8 cellular contexts compared by ENCODE assay signal in genomic region chr17:64491034-64491860, GRCh38. TPM values are rescaled to one million over a fixed set of nuclear protein-coding genes. Genes with fewer than 3 reads are reported as not detected.
DNase-seq lines count a peak whose midpoint lies in the region; ATAC-seq, FAIRE-seq and TF ChIP-seq lines count a peak whose summit lies in the region.

No MANE protein-coding gene starts in this region.

- no peak overlapping the region for H3K56ac ChIP-seq in mesendoderm (ENCODE audit: low read length)

- no peaks in the 10 kb centered on the region for H3K27me3 ChIP-seq in SU-DHL-6 (ENCODE audit: low read length)
- H3K27me3 ChIP-seq in GM12878 (replicated peaks in 1 of 2; ENCODE audit: control insufficient read depth in 2 of 2, insufficient read depth in 2 of 2, low read length in 1 of 2) = no peaks in the 10 kb centered on the region
- no peaks in the 10 kb centered on the region for H3K27me3 ChIP-seq in mesendoderm (ENCODE audit: insufficient read depth, low read length, poor library complexity)

- H3K4me3 Mint-ChIP-seq in T-helper 2 cell treated with Interferon-gamma antibody and Interleukin-4, amounts not matched to agents 5 μg/mL and 100 μg/mL, for 36 hours = no peak overlapping the region

- H3K36me3 Mint-ChIP-seq in T-helper 2 cell treated with Interferon-gamma antibody and Interleukin-4, amounts not matched to agents 5 μg/mL and 100 μg/mL, for 36 hours (ENCODE audit: low read depth) = peaks cover 45% of the 10 kb centered on the region

- H3K27me3 Mint-ChIP-seq in T-helper 2 cell treated with Interferon-gamma antibody and Interleukin-4, amounts not matched to agents 5 μg/mL and 100 μg/mL, for 36 hours (ENCODE audit: low read depth) = no peaks in the 10 kb centered on the region

- H3K4me3 ChIP-seq in SU-DHL-6 (ENCODE audit: insufficient read depth, low read length, poor library complexity, severe bottlenecking) (no peak overlapping the region), GM12878 (no peak overlapping the region), mesendoderm (ENCODE audit: low read length) (no peak overlapping the region)

- in situ Hi-C loops in GM12878 (cut with MboI) = loop anchor here (5.0 kb wide), 2 partner anchors 69 to 169 kb away; no protein-coding TSS in a partner anchor

- ATAC-seq in GM12878 = peak; percentile 85

- no peaks in the 10 kb centered on the region; the same call in 1 of the 2 replicates for H3K4me1 ChIP-seq in GM12878 (ENCODE audit: control insufficient read depth, insufficient read depth, low read length)
- H3K4me1 ChIP-seq in mesendoderm (ENCODE audit: control insufficient read depth, low read depth, low read length) = no peaks in the 10 kb centered on the region

- FAIRE-seq in GM12878 (lab: Jason Lieb, UNC) = no peak

- H3K9ac ChIP-seq in SU-DHL-6 (ENCODE audit: low read length) (no peak overlapping the region), GM12878 (ENCODE audit: control insufficient read depth, insufficient read depth, low read length) (no peak overlapping the region), mesendoderm (ENCODE audit: low read length) (no peak overlapping the region)

- TF ChIP-seq CTCF in SU-DHL-6 (IDR thresholded peaks at IDR 0.05; ENCODE audit: insufficient read depth, low read length, poor library complexity, severe bottlenecking) (peak; percentile 46), GM12878 (IDR thresholded peaks at IDR 0.05 in 2 of 3, conservative IDR thresholded peaks at IDR 0.05 in 1 of 3; ENCODE audit: control insufficient read depth in 2 of 3, extremely low read depth in 1 of 3, insufficient read depth in 1 of 3, low read depth in 3 of 3, low read length in 3 of 3) (peak; percentile 44 to 69 (median 68))

- SMC1A ChIA-PET in GM12878 (lab: Charles Lee; ENCODE audit: uncharacterized antibody, unreplicated experiment) = interaction anchor here (0.8 to 4.6 kb wide), 17 partner anchors 9 to 221 kb away, joined by 3 to 121 read pairs (median 4); partner anchors contain the start of gene CEP95

- POLR2A ChIA-PET in GM12878 (lab: Charles Lee) = interaction anchor here (0.7 to 1.6 kb wide), 5 partner anchors 9 to 72 kb away, joined by 3 to 7 read pairs (median 3); partner anchors contain the start of genes CEP95 and DDX5

- no peak overlapping the region for H3K23ac ChIP-seq in mesendoderm (ENCODE audit: low read length)

- H3K27ac Mint-ChIP-seq in T-helper 2 cell treated with Interferon-gamma antibody and Interleukin-4, amounts not matched to agents 5 μg/mL and 100 μg/mL, for 36 hours = no peak overlapping the region

- H3K18ac ChIP-seq in mesendoderm (ENCODE audit: low read length) = no peak overlapping the region

- H3F3A ChIP-seq in SU-DHL-6 (ENCODE audit: insufficient read depth) = peaks cover 27% of the 10 kb centered on the region

- no peaks in the 10 kb centered on the region for H3K9me3 Mint-ChIP-seq in T-helper 2 cell treated with Interferon-gamma antibody and Interleukin-4, amounts not matched to agents 5 μg/mL and 100 μg/mL, for 36 hours

- 81% methylated on average over 13 of the region's 13 CpGs for WGBS in GM12878 (ENCODE audit: insufficient coverage, insufficient replicate concordance, low lambda C conversion rate, missing lambda C conversion rate)
- WGBS in mesendoderm (ENCODE audit: extremely low coverage, insufficient coverage, low lambda C conversion rate) = 100% methylated on average over 2 of the region's 13 CpGs

- no peak overlapping the region for H2AK5ac ChIP-seq in mesendoderm (ENCODE audit: low read length)

- H3K36me3 ChIP-seq in SU-DHL-6 (ENCODE audit: low read length) (peaks cover 37% of the 10 kb centered on the region), GM12878 (ENCODE audit: control insufficient read depth in 2 of 2, insufficient read depth in 2 of 2, low read length in 1 of 2) (peaks cover 0 to 15% of the 10 kb centered on the region in 2 experiments; a peak in 3 of 4 replicates), mesendoderm (ENCODE audit: control insufficient read depth, insufficient read depth, low read length) (peaks cover 2% of the 10 kb centered on the region)

- TF ChIP-seq POLR2A in GM12878 (IDR thresholded peaks at IDR 0.05; ENCODE audit: low read depth, low read length) = no peak

- H3K27ac ChIP-seq in SU-DHL-6 (ENCODE audit: low read depth, low read length) = no peak overlapping the region
- no peak overlapping the region for H3K27ac ChIP-seq in GM12878 (ENCODE audit: control insufficient read depth, insufficient read depth)
- H3K27ac ChIP-seq in mesendoderm (ENCODE audit: low read depth, low read length) = no peak overlapping the region

- peaks cover 23% of the 10 kb centered on the region for H3K4me1 Mint-ChIP-seq in T-helper 2 cell treated with Interferon-gamma antibody and Interleukin-4, amounts not matched to agents 5 μg/mL and 100 μg/mL, for 36 hours (ENCODE audit: low read depth)

- no peak overlapping the region for H3K4ac ChIP-seq in mesendoderm (ENCODE audit: low read depth, low read length)

- H4K20me1 ChIP-seq in SU-DHL-6 (ENCODE audit: low read depth, low read length) (no peaks in the 10 kb centered on the region), GM12878 (ENCODE audit: control insufficient read depth, insufficient read depth) (no peaks in the 10 kb centered on the region)

- no peak overlapping the region for H4K8ac ChIP-seq in mesendoderm (ENCODE audit: low read depth, low read length)

- H3K79me2 ChIP-seq in SU-DHL-6 (ENCODE audit: insufficient read depth, low read length) (peaks cover 30% of the 10 kb centered on the region), GM12878 (ENCODE audit: control insufficient read depth, insufficient read depth, low read length) (peaks cover 25% of the 10 kb centered on the region), mesendoderm (ENCODE audit: control insufficient read depth, insufficient read depth, low read length) (peaks cover 9% of the 10 kb centered on the region)

- H2AFZ ChIP-seq in SU-DHL-6 (ENCODE audit: low read depth, low read length, severe bottlenecking) (no peak overlapping the region), GM12878 (ENCODE audit: control insufficient read depth, low read depth, low read length) (no peak overlapping the region)

- no peak overlapping the region for H2BK120ac ChIP-seq in mesendoderm (ENCODE audit: low read depth, low read length)

- TF ChIP-seq RAD21 in GM12878 (IDR thresholded peaks at IDR 0.05; ENCODE audit: insufficient read depth, low read depth, low read length) = peak; percentile 66

- RAD21 ChIA-PET in GM12878 (lab: Charles Lee; ENCODE audit: unreplicated experiment) = interaction anchor here (0.6 to 9.9 kb wide), 6 partner anchors 16 to 201 kb away, joined by 3 to 174 read pairs (median 4); no protein-coding TSS in a partner anchor

- CTCF ChIA-PET in GM12878 (lab: Yijun Ruan, JAX) = interaction anchor here (0.6 to 17.7 kb wide), 32 partner anchors 10 to 246 kb away, joined by 3 to 350 read pairs (median 3); partner anchors contain the start of genes CEP95 and DDX5

- H3K79me1 ChIP-seq in mesendoderm (ENCODE audit: low read length) = no peaks in the 10 kb centered on the region

- no TSS peak for BruUV-seq in GM12878 (replicated peaks; lab: Mats Ljungman, UMichigan)

- H2BK5ac ChIP-seq in mesendoderm (ENCODE audit: low read length) = no peak overlapping the region

- no peak overlapping the region for H4K5ac ChIP-seq in mesendoderm (ENCODE audit: low read length)

- no peak for TF ChIP-seq EP300 in GM12878 (IDR thresholded peaks at IDR 0.05; ENCODE audit: borderline replicate concordance in 1 of 2, control insufficient read depth in 1 of 2, low read depth in 2 of 2, low read length in 2 of 2)

- peak in 3 of 5 experiments; percentile 9 to 76 (median 33) for DNase-seq in T-helper 2 cell
- no peak for DNase-seq in T-helper 2 cell treated with Interferon-gamma antibody and Interleukin-4, amounts not matched to agents 5 μg/mL and 100 μg/mL, for 36 hours (ENCODE audit: low spot score)
- DNase-seq in GM12878 (ENCODE audit: low read depth, low spot score) = no peak
- DNase-seq in mesendoderm = peak; percentile 42
- no peak for DNase-seq in SHP77 treated with DMSO at 0.1 percent for 48 hours (lab: John Stamatoyannopoulos, UW)
- DNase-seq in NCI-H524 treated with DMSO at 0.1 percent for 48 hours (lab: John Stamatoyannopoulos, UW) = no peak
- DNase-seq in NCI-H2171 (lab: John Stamatoyannopoulos, UW) = no peak

- H3K9me2 ChIP-seq in SU-DHL-6 (replicated peaks; ENCODE audit: insufficient read depth, low read length) = no peaks in the 10 kb centered on the region

- no peak overlapping the region for H2BK15ac ChIP-seq in mesendoderm (replicated peaks; ENCODE audit: low read depth)

- H3K4me2 ChIP-seq in SU-DHL-6 (ENCODE audit: low read depth, low read length, poor library complexity, severe bottlenecking) (no peak overlapping the region), GM12878 (ENCODE audit: control insufficient read depth, insufficient read depth) (no peak overlapping the region), mesendoderm (ENCODE audit: low read length) (no peak overlapping the region)

- intact Hi-C loops in GM12878 (cut with micrococcal nuclease; ENCODE audit: unreplicated experiment) = loop anchor here (1.0 to 5.0 kb wide), 3 partner anchors 71 to 184 kb away; no protein-coding TSS in a partner anchor

- H3K9me3 ChIP-seq in SU-DHL-6 (ENCODE audit: insufficient read depth, low read length) (no peaks in the 10 kb centered on the region), GM12878 (replicated peaks; ENCODE audit: control insufficient read depth, insufficient read depth, low read length) (no peaks in the 10 kb centered on the region)

RNA-seq across cellular contexts. Expression of gene POLG2, which starts 5.6 kb away (rescaled TPM):
- 67.1 and 73.4 TPM in 2 replicates for total RNA-seq in GM12878 (2013; cell fraction: nucleolus; rRNA removed)
- total RNA-seq in GM12878 (2014; rRNA removed) (17.1 and 18.0 TPM in 2 replicates), GM12878 (2014; rRNA removed; fragmentation: Illumina TruSeq; extraction: Trizol) (22.0 and 22.8 TPM in 2 replicates), GM12878 (2021) (20.6 and 27.3 TPM in 2 replicates)
- polyA plus RNA-seq in GM12878 (2011; ENCODE audit: low read depth) = 11.2 TPM
- polyA plus RNA-seq in GM12878 (2011; rRNA removed) (24.8 and 32.9 TPM in 2 replicates), GM12878 (2014; fragmentation: Illumina TruSeq; extraction: Trizol) (22.4 and 24.9 TPM in 2 replicates), GM12878 (2014; fragmentation: Nextera tagmentation; extraction: Ambion mirVana) (10 to 100 TPM; 10.2 to 13.5 TPM), GM12878 (2014; rRNA removed) (22.3 and 27.7 TPM in 2 replicates), GM12878 (2016; fragmentation: Nextera tagmentation; extraction: Ambion mirVana) (10 to 100 TPM; 22.1 to 26.7 TPM)
- polyA plus RNA-seq in GM12878 (2011; cell fraction: cytosol; rRNA removed) = 10.6 and 12.0 TPM in 2 replicates
- polyA plus RNA-seq in GM12878 (2011; cell fraction: nucleus; rRNA removed) = 28.2 and 31.3 TPM in 2 replicates
- 17.8 and 18.2 TPM in 2 replicates for polyA plus RNA-seq in GM12878 (2012)
- polyA minus RNA-seq in GM12878 (2011; rRNA and poly(A)+ RNA removed) = 10.4 and 12.3 TPM in 2 replicates
- 4.7 and 9.5 TPM in 2 replicates for polyA minus RNA-seq in GM12878 (2011; cell fraction: cytosol; rRNA and poly(A)+ RNA removed)
- polyA minus RNA-seq in GM12878 (2011; cell fraction: nucleus; rRNA and poly(A)+ RNA removed) = 19.0 and 23.3 TPM in 2 replicates
- 14.5 TPM for polyA plus RNA-seq in mesendoderm (2013, experiment 1 of 2)
- polyA plus RNA-seq in mesendoderm (2013, experiment 2 of 2) = 14.9 TPM

RNA-seq across cellular contexts. Expression of gene DDX5, which starts 14.8 kb away (rescaled TPM):
- 814 and 838 TPM in 2 replicates for total RNA-seq in GM12878 (2013; cell fraction: nucleolus; rRNA removed)
- total RNA-seq in GM12878 (2014; rRNA removed) = 257 and 299 TPM in 2 replicates
- total RNA-seq in GM12878 (2014; rRNA removed; fragmentation: Illumina TruSeq; extraction: Trizol) = 482 and 485 TPM in 2 replicates
- 713 and 715 TPM in 2 replicates for total RNA-seq in GM12878 (2021)
- polyA plus RNA-seq in GM12878 (2011; ENCODE audit: low read depth) = 329 TPM
- polyA plus RNA-seq in GM12878 (2011; rRNA removed) = 766 and 1,007 TPM in 2 replicates
- polyA plus RNA-seq in GM12878 (2011; cell fraction: cytosol; rRNA removed) = 509 and 785 TPM in 2 replicates
- polyA plus RNA-seq in GM12878 (2011; cell fraction: nucleus; rRNA removed) = 2,281 and 3,127 TPM in 2 replicates
- 326 and 388 TPM in 2 replicates for polyA plus RNA-seq in GM12878 (2012)
- polyA plus RNA-seq in GM12878 (2014; fragmentation: Illumina TruSeq; extraction: Trizol) = 689 and 910 TPM in 2 replicates
- 100 to 1,000 TPM; 530 to 888 TPM for polyA plus RNA-seq in GM12878 (2014; fragmentation: Nextera tagmentation; extraction: Ambion mirVana)
- polyA plus RNA-seq in GM12878 (2014; rRNA removed) = 1,062 and 1,423 TPM in 2 replicates
- 100 to 1,000 TPM; 723 to 740 TPM for polyA plus RNA-seq in GM12878 (2016; fragmentation: Nextera tagmentation; extraction: Ambion mirVana)
- polyA minus RNA-seq in GM12878 (2011; rRNA and poly(A)+ RNA removed) = 294 and 317 TPM in 2 replicates
- 228 and 246 TPM in 2 replicates for polyA minus RNA-seq in GM12878 (2011; cell fraction: cytosol; rRNA and poly(A)+ RNA removed)
- 742 and 1,263 TPM in 2 replicates for polyA minus RNA-seq in GM12878 (2011; cell fraction: nucleus; rRNA and poly(A)+ RNA removed)
- 740 TPM for polyA plus RNA-seq in mesendoderm (2013, experiment 1 of 2)
- polyA plus RNA-seq in mesendoderm (2013, experiment 2 of 2) = 740 TPM

RNA-seq across cellular contexts. Expression of gene CEP95, which starts 15.5 kb away (rescaled TPM):
- 185 and 189 TPM in 2 replicates for total RNA-seq in GM12878 (2013; cell fraction: nucleolus; rRNA removed)
- 28.4 and 31.3 TPM in 2 replicates for total RNA-seq in GM12878 (2014; rRNA removed)
- total RNA-seq in GM12878 (2014; rRNA removed; fragmentation: Illumina TruSeq; extraction: Trizol) = 35.1 and 36.6 TPM in 2 replicates
- total RNA-seq in GM12878 (2021) = 25.0 and 27.8 TPM in 2 replicates
- 30.9 TPM for polyA plus RNA-seq in GM12878 (2011; ENCODE audit: low read depth)
- polyA plus RNA-seq in GM12878 (2011; rRNA removed) = 54.9 and 76.9 TPM in 2 replicates
- polyA plus RNA-seq in GM12878 (2011; cell fraction: cytosol; rRNA removed) = 14.0 and 14.4 TPM in 2 replicates
- polyA plus RNA-seq in GM12878 (2011; cell fraction: nucleus; rRNA removed) = 89.8 and 130 TPM in 2 replicates
- 37.3 and 43.4 TPM in 2 replicates for polyA plus RNA-seq in GM12878 (2012)
- 37.2 and 41.8 TPM in 2 replicates for polyA plus RNA-seq in GM12878 (2014; fragmentation: Illumina TruSeq; extraction: Trizol)
- 10 to 100 TPM; 17.7 to 22.6 TPM for polyA plus RNA-seq in GM12878 (2014; fragmentation: Nextera tagmentation; extraction: Ambion mirVana)
- polyA plus RNA-seq in GM12878 (2014; rRNA removed) = 32.9 and 36.6 TPM in 2 replicates
- polyA plus RNA-seq in GM12878 (2016; fragmentation: Nextera tagmentation; extraction: Ambion mirVana) = 10 to 100 TPM; 24.7 to 25.5 TPM
- 29.8 and 30.0 TPM in 2 replicates for polyA minus RNA-seq in GM12878 (2011; rRNA and poly(A)+ RNA removed)
- polyA minus RNA-seq in GM12878 (2011; cell fraction: cytosol; rRNA and poly(A)+ RNA removed) = 10.2 and 22.7 TPM in 2 replicates
- 38.3 and 61.3 TPM in 2 replicates for polyA minus RNA-seq in GM12878 (2011; cell fraction: nucleus; rRNA and poly(A)+ RNA removed)
- polyA plus RNA-seq in mesendoderm (2013, experiment 1 of 2) = 47.9 TPM
- polyA plus RNA-seq in mesendoderm (2013, experiment 2 of 2) = 47.5 TPM

RNA-seq across cellular contexts. Expression of gene MILR1, which starts 42.3 kb away (rescaled TPM):
- total RNA-seq in GM12878 (2013; cell fraction: nucleolus; rRNA removed) = 8.4 and 8.8 TPM in 2 replicates
- total RNA-seq in GM12878 (2014; rRNA removed) (15.4 and 17.8 TPM in 2 replicates), GM12878 (2014; rRNA removed; fragmentation: Illumina TruSeq; extraction: Trizol) (24.0 and 24.6 TPM in 2 replicates), GM12878 (2021) (13.2 and 16.7 TPM in 2 replicates)
- 3.6 TPM for polyA plus RNA-seq in GM12878 (2011; ENCODE audit: low read depth)
- polyA plus RNA-seq in GM12878 (2011; rRNA removed) (2.0 and 2.4 TPM in 2 replicates), GM12878 (2014; fragmentation: Illumina TruSeq; extraction: Trizol) (47.2 and 54.1 TPM in 2 replicates), GM12878 (2014; fragmentation: Nextera tagmentation; extraction: Ambion mirVana) (10 to 100 TPM; 16.2 to 25.0 TPM), GM12878 (2014; rRNA removed) (16.4 and 19.2 TPM in 2 replicates), GM12878 (2016; fragmentation: Nextera tagmentation; extraction: Ambion mirVana) (1 to 10 TPM; 2.8 to 4.3 TPM)
- 2.1 and 3.8 TPM in 2 replicates for polyA plus RNA-seq in GM12878 (2011; cell fraction: cytosol; rRNA removed)
- polyA plus RNA-seq in GM12878 (2011; cell fraction: nucleus; rRNA removed) = 0.94 and 3.6 TPM in 2 replicates
- polyA plus RNA-seq in GM12878 (2012) = 3.4 and 5.0 TPM in 2 replicates
- 1.9 and 3.1 TPM in 2 replicates for polyA minus RNA-seq in GM12878 (2011; rRNA and poly(A)+ RNA removed)
- polyA minus RNA-seq in GM12878 (2011; cell fraction: cytosol; rRNA and poly(A)+ RNA removed) = not detected in 2 replicates
- polyA minus RNA-seq in GM12878 (2011; cell fraction: nucleus; rRNA and poly(A)+ RNA removed) = 0.67 and 0.85 TPM in 2 replicates
- not detected for polyA plus RNA-seq in mesendoderm (2013, experiment 1 of 2)
- polyA plus RNA-seq in mesendoderm (2013, experiment 2 of 2) = not detected

Comparison
In these comparisons a context has a peak if more than half of its experiments do, and no peak if none do; other contexts are left out.
1. DNase-seq: peak in T-helper 2 cell (3 of 5) and mesendoderm (single experiment); none in T-helper 2 cell treated with Interferon-gamma antibody and Interleukin-4, amounts not matched to agents 5 μg/mL and 100 μg/mL, for 36 hours (single experiment), GM12878 (single experiment), SHP77 treated with DMSO at 0.1 percent for 48 hours (single experiment), NCI-H524 treated with DMSO at 0.1 percent for 48 hours (single experiment) and NCI-H2171 (single experiment).